ENCODE assay signal across 8 cellular contexts in the genomic region with DNA sequence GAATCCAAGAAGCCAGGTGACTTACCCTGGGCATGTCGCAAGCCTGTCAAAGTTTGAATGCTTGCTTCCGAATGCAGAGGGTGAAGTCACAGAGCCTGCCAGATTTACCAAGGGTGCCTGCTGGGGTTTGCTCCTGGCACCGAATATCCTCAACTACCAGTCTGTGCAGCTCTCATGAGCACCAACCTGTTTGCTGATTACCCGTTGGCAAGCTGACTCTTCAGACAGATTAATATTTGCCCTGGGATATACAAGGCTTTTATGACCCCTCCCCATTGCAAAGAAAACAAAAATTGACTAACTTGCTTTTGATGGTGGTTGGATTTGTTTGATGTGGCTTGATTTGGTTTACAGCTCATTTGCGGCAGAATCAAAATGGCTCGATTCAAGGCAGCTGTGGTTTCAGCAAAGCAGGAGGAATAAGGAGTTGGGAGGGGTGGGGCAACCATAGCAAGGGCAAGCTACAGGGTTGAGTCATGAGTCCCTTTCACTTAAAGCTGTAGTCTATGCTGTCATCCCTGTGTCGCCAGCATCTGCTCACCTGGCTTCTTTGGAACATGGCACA.
DNase-seq lines count a peak whose midpoint lies in the region; ATAC-seq and TF ChIP-seq lines count a peak whose summit lies in the region.

No MANE protein-coding gene starts in this region.

- no peak overlapping the region for H3K27ac Mint-ChIP-seq in progenitor cell of endocrine pancreas

- peak; percentile 91 for DNase-seq in A172 (ENCODE audit: low spot score)
- DNase-seq in LoVo (ENCODE audit: low spot score), result peak; percentile 89
- peak; percentile 64 to 67 for DNase-seq in activated T-cell treated with anti-CD3 and anti-CD28 coated beads, Interleukin-2, amount 50 U/mL, for 48 hours
- DNase-seq in left lobe of liver (ENCODE audit: low spot score), result peak; percentile 78
- no peak for DNase-seq in NK-92 (lab: John Stamatoyannopoulos, UW; ENCODE audit: unreplicated experiment)
- DNase-seq in NAMALWA (ENCODE audit: low spot score), result no peak
- DNase-seq in progenitor cell of endocrine pancreas (ENCODE audit: low spot score, unreplicated experiment), result no peak

- no peaks in the 10 kb centered on the region for H3K27me3 Mint-ChIP-seq in progenitor cell of endocrine pancreas

- no peak overlapping the region for H3K4me3 Mint-ChIP-seq in progenitor cell of endocrine pancreas (ENCODE audit: low read depth)

- H3K9me3 Mint-ChIP-seq in progenitor cell of endocrine pancreas (ENCODE audit: low read depth), result no peaks in the 10 kb centered on the region

- H3K36me3 Mint-ChIP-seq in progenitor cell of endocrine pancreas (ENCODE audit: insufficient read depth), result no peaks in the 10 kb centered on the region

- H3K4me1 Mint-ChIP-seq in progenitor cell of endocrine pancreas (ENCODE audit: low read depth), result peaks cover 4% of the 10 kb centered on the region

- no peak for TF ChIP-seq CTCF in progenitor cell of endocrine pancreas (IDR thresholded peaks at IDR 0.05; ENCODE audit: unreplicated experiment)

- ATAC-seq in left lobe of liver (peak; percentile 85), HG02884 (IDR thresholded peaks at IDR 0.05; ENCODE audit: unreplicated experiment) (no peak)

Comparison
In these comparisons a context has a peak if more than half of its experiments do, and no peak if none do; other contexts are left out.
1. DNase-seq: peak in A172 (single experiment), LoVo (single experiment), activated T-cell treated with anti-CD3 and anti-CD28 coated beads, Interleukin-2, amount 50 U/mL, for 48 hours (2 of 2) and left lobe of liver (single experiment); none in NK-92 (single experiment), NAMALWA (single experiment) and progenitor cell of endocrine pancreas (single experiment).